Comparison of ENCODE assay signal across 8 cellular contexts in the genomic region with DNA sequence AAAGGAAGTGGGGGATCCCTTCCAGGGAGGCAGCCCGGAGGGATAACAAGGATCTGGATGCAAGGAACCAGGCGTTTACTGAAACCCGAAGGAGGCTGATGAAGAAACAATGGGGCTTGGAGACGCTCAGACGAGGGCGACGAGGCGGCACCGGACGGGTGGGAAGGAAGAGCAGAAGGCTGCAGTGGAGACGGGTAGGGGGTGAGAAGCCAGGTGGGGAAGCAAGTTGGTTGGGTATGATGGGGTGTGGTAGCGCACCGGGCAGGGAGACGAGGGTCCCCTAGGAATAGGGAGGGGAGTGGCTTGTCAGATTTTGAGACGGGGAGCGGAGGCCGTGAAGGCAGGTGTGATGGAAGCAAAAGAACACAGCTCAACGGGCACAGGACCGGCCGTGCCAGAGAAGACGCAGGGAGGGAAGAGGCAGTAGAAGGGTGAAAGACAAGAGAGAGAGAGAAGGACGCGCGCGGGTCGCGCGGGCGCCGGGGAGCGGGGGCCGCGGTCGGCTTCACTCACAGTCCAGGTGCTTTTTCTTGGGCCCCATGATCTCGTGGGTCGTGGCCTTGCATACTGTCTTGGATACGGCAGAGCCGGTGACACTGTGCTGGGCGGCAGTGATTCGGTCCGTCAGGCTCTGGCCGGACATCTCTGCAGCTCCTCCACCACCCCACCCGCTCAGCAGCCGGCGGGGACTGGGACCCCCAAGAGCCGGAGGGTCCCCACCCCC. TPM values are rescaled to one million over a fixed set of nuclear protein-coding genes. Genes with fewer than 3 reads are reported as not detected.
DNase-seq lines count a peak whose midpoint lies in the region; ATAC-seq, FAIRE-seq and TF ChIP-seq lines count a peak whose summit lies in the region.

No MANE protein-coding gene starts in this region.

- peaks cover 51% of the 10 kb centered on the region for H3K79me2 ChIP-seq in OCI-LY1 (ENCODE audit: insufficient read depth, low read length)

- H3F3A ChIP-seq in OCI-LY1 (ENCODE audit: insufficient read depth, low read length) = 0 out of 2 replicates have a peak, but pooled peaks cover 3% of the 10 kb centered on the region

- no peaks in the 10 kb centered on the region for H3K9me2 ChIP-seq in OCI-LY1 (ENCODE audit: low read depth, low read length)

- H4K20me1 ChIP-seq in OCI-LY1 (ENCODE audit: insufficient read depth, low read length) = no peaks in the 10 kb centered on the region

- no peak overlapping the region for H2AFZ ChIP-seq in OCI-LY1 (ENCODE audit: low read length)

- H3K27me3 ChIP-seq in OCI-LY1 (ENCODE audit: insufficient read depth, low read length) (no peaks in the 10 kb centered on the region), uterus (no peaks in the 10 kb centered on the region)

- H3K27ac ChIP-seq in OCI-LY1 (ENCODE audit: low read depth, low read length, poor library complexity, severe bottlenecking) = peak overlapping the region; percentile 67
- H3K27ac ChIP-seq in uterus = peak overlapping the region; percentile 96 to 98

- TF ChIP-seq POLR2A in uterus (IDR thresholded peaks at IDR 0.05) = peak in 1 of 2 donors; percentile 18

- peak overlapping the region; percentile 81 for H3K4me2 ChIP-seq in OCI-LY1 (ENCODE audit: low read length)

- H3K4me1 ChIP-seq in OCI-LY1 (ENCODE audit: insufficient read depth, low read length, severe bottlenecking) (peaks cover 40% of the 10 kb centered on the region), uterus (no peaks in the 10 kb centered on the region)

- intact Hi-C loops in uterus (cut with DNase I; ENCODE audit: low total_unique reads) = loop anchor here (10.0 kb wide), 1 partner anchor 177 kb away; a partner anchor contains a TSS

- peak overlapping the region; percentile 80 for H3K9ac ChIP-seq in OCI-LY1 (ENCODE audit: low read length)

- DNase-seq in A172 (ENCODE audit: low spot score) = peak; percentile 40
- DNase-seq in GM18507 (ENCODE audit: extremely low spot score, insufficient read length, low read depth) = no peak
- peak; percentile 31 for DNase-seq in activated gamma-delta T cell treated with Interleukin-2 at 50 U/mL for 16 hours
- DNase-seq in globus pallidus (ENCODE audit: low spot score) = peak; percentile 53
- peak in 46 of 56 donors; percentile 8 to 77 (median 57) for DNase-seq in nucleus accumbens (lab: John Stamatoyannopoulos, UW)
- DNase-seq in uterus = peak in 1 of 2 donors; percentile 42

- peak; percentile 6 for ATAC-seq in HG02981 (IDR thresholded peaks at IDR 0.05; ENCODE audit: unreplicated experiment)

- H3K36me3 ChIP-seq in OCI-LY1 (ENCODE audit: insufficient read depth, low read length) (no peaks in the 10 kb centered on the region), uterus (no peaks in the 10 kb centered on the region)

- H3K4me3 ChIP-seq in OCI-LY1 (ENCODE audit: low read depth, low read length, poor library complexity, severe bottlenecking) = peak overlapping the region; percentile 75
- H3K4me3 ChIP-seq in uterus = peak overlapping the region; percentile 93 to 94

- no peaks in the 10 kb centered on the region for H3K9me3 ChIP-seq in OCI-LY1 (ENCODE audit: low read length)
- no peaks in the 10 kb centered on the region for H3K9me3 ChIP-seq in uterus

- FAIRE-seq in GM18507 (lab: Jason Lieb, UNC) = peak; percentile 49

- TF ChIP-seq CTCF in OCI-LY1 (IDR thresholded peaks at IDR 0.05; ENCODE audit: low read length) (no peak), uterus (IDR thresholded peaks at IDR 0.05) (no peak)

RNA-seq across cellular contexts. Expression of a gene that starts 0.6 kb away (rescaled TPM):
- 182 and 196 TPM in 2 replicates for total RNA-seq in A172 (2014; rRNA removed; shearing (Covaris generic))
- 100 to 1,000 TPM; 198 to 402 (median 298) TPM for total RNA-seq in uterus
